ENCODE assay signal across 1 cellular context in the genomic region with DNA sequence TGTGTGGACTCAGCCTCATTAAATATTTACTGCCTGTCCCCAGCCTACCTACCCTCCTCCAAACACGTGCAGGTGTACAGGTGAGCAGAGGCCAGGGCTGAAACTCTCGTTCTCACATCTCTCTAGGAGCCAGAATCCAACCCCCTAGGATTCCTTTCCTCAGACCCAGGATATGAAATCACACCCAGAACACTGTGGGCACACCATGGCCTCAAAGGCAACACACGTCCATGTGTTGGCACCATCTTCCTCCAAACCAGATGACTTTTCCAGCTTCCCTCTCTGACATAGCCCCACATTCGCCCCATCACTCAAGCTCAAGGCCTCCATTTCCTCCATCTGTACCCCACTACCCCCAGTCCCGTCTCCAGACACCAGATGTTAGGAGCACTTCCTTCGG.
TF ChIP-seq lines count a peak whose summit lies in the region.

No MANE protein-coding gene starts in this region.

TF ChIP-seq in HepG2, 621 proteins besides CTCF, POLR2A, EP300 and RAD21 (continued from another document):
- TF ChIP-seq ZNF724P (CRISPR knock-in tag; IDR thresholded peaks at IDR 0.05; ENCODE audit: borderline replicate concordance) (no peak), ZNF605 (CRISPR knock-in tag; IDR thresholded peaks at IDR 0.05) (no peak), SNAI1 (CRISPR knock-in tag; IDR thresholded peaks at IDR 0.05; ENCODE audit: borderline replicate concordance) (no peak)
- TF ChIP-seq, protein P1, sequence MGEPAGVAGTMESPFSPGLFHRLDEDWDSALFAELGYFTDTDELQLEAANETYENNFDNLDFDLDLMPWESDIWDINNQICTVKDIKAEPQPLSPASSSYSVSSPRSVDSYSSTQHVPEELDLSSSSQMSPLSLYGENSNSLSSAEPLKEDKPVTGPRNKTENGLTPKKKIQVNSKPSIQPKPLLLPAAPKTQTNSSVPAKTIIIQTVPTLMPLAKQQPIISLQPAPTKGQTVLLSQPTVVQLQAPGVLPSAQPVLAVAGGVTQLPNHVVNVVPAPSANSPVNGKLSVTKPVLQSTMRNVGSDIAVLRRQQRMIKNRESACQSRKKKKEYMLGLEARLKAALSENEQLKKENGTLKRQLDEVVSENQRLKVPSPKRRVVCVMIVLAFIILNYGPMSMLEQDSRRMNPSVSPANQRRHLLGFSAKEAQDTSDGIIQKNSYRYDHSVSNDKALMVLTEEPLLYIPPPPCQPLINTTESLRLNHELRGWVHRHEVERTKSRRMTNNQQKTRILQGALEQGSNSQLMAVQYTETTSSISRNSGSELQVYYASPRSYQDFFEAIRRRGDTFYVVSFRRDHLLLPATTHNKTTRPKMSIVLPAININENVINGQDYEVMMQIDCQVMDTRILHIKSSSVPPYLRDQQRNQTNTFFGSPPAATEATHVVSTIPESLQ (CRISPR knock-in tag; conservative IDR thresholded peaks at IDR 0.05), result no peak
